9 cellular contexts compared by ENCODE assay signal in genomic region chr17:8106980-8107379, GRCh38. TPM values are rescaled to one million over a fixed set of nuclear protein-coding genes. Genes with fewer than 3 reads are reported as not detected.
"Had no signal": no experiment of that assay in that cellular context is flagged by ENCODE, and none has a peak within 500 bp of the region (broad histone marks: within the 10 kb centered on the region; RNA-seq: fewer than 3 reads in every experiment).

No MANE protein-coding gene starts in this region.

RNA-seq across cellular contexts. Expression of gene ALOXE3, which starts 11.3 kb away (rescaled TPM):
- total RNA-seq: activated CD4-positive, alpha-beta memory T cell treated with anti-CD3 and anti-CD28 coated beads, Interleukin-2, amount 10 ng/mL, durations not matched to agents 7 days and 5 days; activated CD4-positive, alpha-beta T cell treated with anti-CD3 and anti-CD28 coated beads, Interleukin-2, amount 10 ng/mL, durations not matched to agents 7 days and 5 days; activated CD8-positive, alpha-beta memory T cell treated with anti-CD3 and anti-CD28 coated beads, Interleukin-2, amount 10 ng/mL, durations not matched to agents 7 days and 5 days; activated CD8-positive, alpha-beta T cell treated with anti-CD3 and anti-CD28 coated beads, Interleukin-2, amount 10 ng/mL, durations not matched to agents 7 days and 5 days; activated naive CD8-positive, alpha-beta T cell treated with anti-CD3 and anti-CD28 coated beads, Interleukin-2, amount 10 ng/mL, durations not matched to agents 7 days and 5 days; activated T-helper 2 cell treated with anti-CD3 and anti-CD28 coated beads, Interferon-gamma antibody, Interleukin-2, Interleukin-4, amounts not matched to agents 10 μg/mL and 5 μg/mL and 100 μg/mL, durations not matched to agents 14 hours and 24 hours and 36 hours; ascending aorta; cardiac muscle cell; T-helper 2 cell treated with Interferon-gamma antibody and Interleukin-4, amounts not matched to agents 100 ng/mL and 5 ng/mL, for 36 hours had no signal

RNA-seq across cellular contexts. Expression of gene HES7, which starts 16.9 kb away (rescaled TPM):
- total RNA-seq: ascending aorta had no signal

RNA-seq across cellular contexts. Expression of gene ALOX12B, which starts 19.5 kb away (rescaled TPM):
- total RNA-seq: ascending aorta; T-helper 2 cell treated with Interferon-gamma antibody and Interleukin-4, amounts not matched to agents 100 ng/mL and 5 ng/mL, for 36 hours had no signal
